In genomic region chr20:62368629-62369507, GRCh38 we compare ENCODE assay signal across 1 cellular context.
TF ChIP-seq lines count a peak whose summit lies in the region.

No MANE protein-coding gene starts in this region.

TF ChIP-seq in HepG2, 621 proteins besides CTCF, POLR2A, EP300 and RAD21 (continued from another document and continues in another):
- peak; percentile 24; the same call in 1 of the 2 replicates for TF ChIP-seq GATAD1 (CRISPR knock-in tag; IDR thresholded peaks at IDR 0.05)
- no peak for TF ChIP-seq CERS6 (CRISPR knock-in tag; IDR thresholded peaks at IDR 0.05)
- 0 out of 2 replicates have a peak, but pooled peaks have one; percentile 33 for TF ChIP-seq FIP1L1 (IDR thresholded peaks at IDR 0.05; ENCODE audit: borderline replicate concordance, insufficient read depth, low read depth, low read length)
- TF ChIP-seq CENPBD1 (CRISPR knock-in tag; IDR thresholded peaks at IDR 0.05; ENCODE audit: borderline replicate concordance, low read depth), result no peak
- 0 out of 2 replicates have a peak, but pooled peaks have one; percentile 33 for TF ChIP-seq ZNF235 (CRISPR knock-in tag; IDR thresholded peaks at IDR 0.05; ENCODE audit: borderline replicate concordance)
- TF ChIP-seq ETV5 (CRISPR knock-in tag; IDR thresholded peaks at IDR 0.05; ENCODE audit: borderline replicate concordance), result peak; percentile 6; the same call in 1 of the 2 replicates
- TF ChIP-seq MAFF (IDR thresholded peaks at IDR 0.05; ENCODE audit: low read depth, low read length), result peak; percentile 4; the same call in 1 of the 2 replicates
- peak; percentile 66 for TF ChIP-seq DPF2 (CRISPR knock-in tag; IDR thresholded peaks at IDR 0.05; ENCODE audit: borderline replicate concordance, low read depth)
- TF ChIP-seq ZNF776 (CRISPR knock-in tag; IDR thresholded peaks at IDR 0.05), result no peak; the same call in 1 of the 2 replicates
- peak; percentile 42; the same call in 1 of the 2 replicates for TF ChIP-seq PRDM4 (CRISPR knock-in tag; IDR thresholded peaks at IDR 0.05; ENCODE audit: borderline replicate concordance)
- TF ChIP-seq JDP2 (CRISPR knock-in tag; IDR thresholded peaks at IDR 0.05; ENCODE audit: borderline replicate concordance), result no peak
- no peak for TF ChIP-seq ZNF20 (CRISPR knock-in tag; IDR thresholded peaks at IDR 0.05)
- TF ChIP-seq PHF20 (CRISPR knock-in tag; IDR thresholded peaks at IDR 0.05), result no peak
- TF ChIP-seq, protein P1, sequence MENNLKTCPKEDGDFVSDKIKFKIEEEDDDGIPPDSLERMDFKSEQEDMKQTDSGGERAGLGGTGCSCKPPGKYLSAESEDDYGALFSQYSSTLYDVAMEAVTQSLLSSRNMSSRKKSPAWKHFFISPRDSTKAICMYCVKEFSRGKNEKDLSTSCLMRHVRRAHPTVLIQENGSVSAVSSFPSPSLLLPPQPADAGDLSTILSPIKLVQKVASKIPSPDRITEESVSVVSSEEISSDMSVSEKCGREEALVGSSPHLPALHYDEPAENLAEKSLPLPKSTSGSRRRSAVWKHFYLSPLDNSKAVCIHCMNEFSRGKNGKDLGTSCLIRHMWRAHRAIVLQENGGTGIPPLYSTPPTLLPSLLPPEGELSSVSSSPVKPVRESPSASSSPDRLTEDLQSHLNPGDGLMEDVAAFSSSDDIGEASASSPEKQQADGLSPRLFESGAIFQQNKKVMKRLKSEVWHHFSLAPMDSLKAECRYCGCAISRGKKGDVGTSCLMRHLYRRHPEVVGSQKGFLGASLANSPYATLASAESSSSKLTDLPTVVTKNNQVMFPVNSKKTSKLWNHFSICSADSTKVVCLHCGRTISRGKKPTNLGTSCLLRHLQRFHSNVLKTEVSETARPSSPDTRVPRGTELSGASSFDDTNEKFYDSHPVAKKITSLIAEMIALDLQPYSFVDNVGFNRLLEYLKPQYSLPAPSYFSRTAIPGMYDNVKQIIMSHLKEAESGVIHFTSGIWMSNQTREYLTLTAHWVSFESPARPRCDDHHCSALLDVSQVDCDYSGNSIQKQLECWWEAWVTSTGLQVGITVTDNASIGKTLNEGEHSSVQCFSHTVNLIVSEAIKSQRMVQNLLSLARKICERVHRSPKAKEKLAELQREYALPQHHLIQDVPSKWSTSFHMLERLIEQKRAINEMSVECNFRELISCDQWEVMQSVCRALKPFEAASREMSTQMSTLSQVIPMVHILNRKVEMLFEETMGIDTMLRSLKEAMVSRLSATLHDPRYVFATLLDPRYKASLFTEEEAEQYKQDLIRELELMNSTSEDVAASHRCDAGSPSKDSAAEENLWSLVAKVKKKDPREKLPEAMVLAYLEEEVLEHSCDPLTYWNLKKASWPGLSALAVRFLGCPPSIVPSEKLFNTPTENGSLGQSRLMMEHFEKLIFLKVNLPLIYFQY (CRISPR knock-in tag; IDR thresholded peaks at IDR 0.05; ENCODE audit: borderline replicate concordance), result peak; percentile 49
- no peak for TF ChIP-seq ZNF24 (IDR thresholded peaks at IDR 0.05)
- no peak for TF ChIP-seq TEF (CRISPR knock-in tag; IDR thresholded peaks at IDR 0.05)
- TF ChIP-seq ZNF724P (CRISPR knock-in tag; IDR thresholded peaks at IDR 0.05; ENCODE audit: borderline replicate concordance), result 0 out of 2 replicates have a peak, but pooled peaks have one; percentile 20
- TF ChIP-seq ZSCAN31 (CRISPR knock-in tag; IDR thresholded peaks at IDR 0.05; ENCODE audit: low read depth), result no peak
- TF ChIP-seq ZNF282 (IDR thresholded peaks at IDR 0.05; ENCODE audit: partially characterized antibody), result no peak
- peak; percentile 28 for TF ChIP-seq RBM22 (optimal IDR thresholded peaks at IDR 0.05; ENCODE audit: low read length)
- no peak for TF ChIP-seq ZNF672 (CRISPR knock-in tag; IDR thresholded peaks at IDR 0.05)
- no peak for TF ChIP-seq ZNF33B (CRISPR knock-in tag; IDR thresholded peaks at IDR 0.05)
- peak; percentile 25; the same call in 1 of the 2 replicates for TF ChIP-seq ZNF792 (CRISPR knock-in tag; IDR thresholded peaks at IDR 0.05)
- TF ChIP-seq THAP11 (CRISPR knock-in tag; IDR thresholded peaks at IDR 0.05), result peak; percentile 9; the same call in 1 of the 2 replicates
- no peak for TF ChIP-seq ZNF263 (CRISPR knock-in tag; IDR thresholded peaks at IDR 0.05)
- no peak for TF ChIP-seq ZNF562 (CRISPR knock-in tag; IDR thresholded peaks at IDR 0.05; ENCODE audit: borderline replicate concordance)
- no peak; the same call in none of the 2 replicates for TF ChIP-seq ZBTB7A (CRISPR knock-in tag; IDR thresholded peaks at IDR 0.05)
- peak; percentile 84 for TF ChIP-seq MED8 (CRISPR knock-in tag; IDR thresholded peaks at IDR 0.05; ENCODE audit: insufficient replicate concordance)
- no peak for TF ChIP-seq ESRRA (CRISPR knock-in tag; IDR thresholded peaks at IDR 0.05; ENCODE audit: low read depth)
- TF ChIP-seq, protein P2, sequence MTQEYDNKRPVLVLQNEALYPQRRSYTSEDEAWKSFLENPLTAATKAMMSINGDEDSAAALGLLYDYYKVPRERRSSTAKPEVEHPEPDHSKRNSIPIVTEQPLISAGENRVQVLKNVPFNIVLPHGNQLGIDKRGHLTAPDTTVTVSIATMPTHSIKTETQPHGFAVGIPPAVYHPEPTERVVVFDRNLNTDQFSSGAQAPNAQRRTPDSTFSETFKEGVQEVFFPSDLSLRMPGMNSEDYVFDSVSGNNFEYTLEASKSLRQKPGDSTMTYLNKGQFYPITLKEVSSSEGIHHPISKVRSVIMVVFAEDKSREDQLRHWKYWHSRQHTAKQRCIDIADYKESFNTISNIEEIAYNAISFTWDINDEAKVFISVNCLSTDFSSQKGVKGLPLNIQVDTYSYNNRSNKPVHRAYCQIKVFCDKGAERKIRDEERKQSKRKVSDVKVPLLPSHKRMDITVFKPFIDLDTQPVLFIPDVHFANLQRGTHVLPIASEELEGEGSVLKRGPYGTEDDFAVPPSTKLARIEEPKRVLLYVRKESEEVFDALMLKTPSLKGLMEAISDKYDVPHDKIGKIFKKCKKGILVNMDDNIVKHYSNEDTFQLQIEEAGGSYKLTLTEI (CRISPR knock-in tag; conservative IDR thresholded peaks at IDR 0.05), result no peak
- no peak for TF ChIP-seq U2AF2 (IDR thresholded peaks at IDR 0.05; ENCODE audit: low read depth, low read length)
- no peak for TF ChIP-seq FOXO4 (CRISPR knock-in tag; conservative IDR thresholded peaks at IDR 0.05)
- TF ChIP-seq ZNF564 (CRISPR knock-in tag; IDR thresholded peaks at IDR 0.05), result peak; percentile 88; the same call in 1 of the 2 replicates
- no peak for TF ChIP-seq ZMAT5 (CRISPR knock-in tag; IDR thresholded peaks at IDR 0.05; ENCODE audit: borderline replicate concordance, low read depth)
- TF ChIP-seq CHD4 (IDR thresholded peaks at IDR 0.05; ENCODE audit: borderline replicate concordance, low read length), result no peak; the same call in 1 of the 2 replicates
- TF ChIP-seq RFX3 (CRISPR knock-in tag; IDR thresholded peaks at IDR 0.05), result no peak
- TF ChIP-seq ZNF354B (CRISPR knock-in tag; IDR thresholded peaks at IDR 0.05), result 0 out of 2 replicates have a peak, but pooled peaks have one; percentile 12
- TF ChIP-seq WIZ (CRISPR knock-in tag; IDR thresholded peaks at IDR 0.05), result no peak
- no peak for TF ChIP-seq FOXJ3 (CRISPR knock-in tag; IDR thresholded peaks at IDR 0.05; ENCODE audit: borderline replicate concordance)
- TF ChIP-seq RXRB (CRISPR knock-in tag; IDR thresholded peaks at IDR 0.05; ENCODE audit: borderline replicate concordance), result no peak
- TF ChIP-seq NONO (IDR thresholded peaks at IDR 0.05), result no peak
- peak; percentile 78 for TF ChIP-seq NONO (CRISPR knock-in tag; conservative IDR thresholded peaks at IDR 0.05)
- 0 out of 2 replicates have a peak, but pooled peaks have one; percentile 70 for TF ChIP-seq HOXA5 (CRISPR knock-in tag; IDR thresholded peaks at IDR 0.05)
- no peak for TF ChIP-seq KDM5B (CRISPR knock-in tag; IDR thresholded peaks at IDR 0.05; ENCODE audit: borderline replicate concordance)
- peak; percentile 66; the same call in 1 of the 2 replicates for TF ChIP-seq ZNF572 (CRISPR knock-in tag; IDR thresholded peaks at IDR 0.05)
- TF ChIP-seq FOXC1 (CRISPR knock-in tag; IDR thresholded peaks at IDR 0.05; ENCODE audit: borderline replicate concordance), result no peak; the same call in 1 of the 2 replicates
- no peak for TF ChIP-seq TRIM22 (IDR thresholded peaks at IDR 0.05)
- no peak for TF ChIP-seq CHCHD3 (CRISPR knock-in tag; IDR thresholded peaks at IDR 0.05)
- peak; percentile 65 for TF ChIP-seq MXD3 (CRISPR knock-in tag; IDR thresholded peaks at IDR 0.05)
- TF ChIP-seq TAF15 (IDR thresholded peaks at IDR 0.05; ENCODE audit: low read depth, low read length, poor library complexity, severe bottlenecking), result peak; percentile 90
- TF ChIP-seq ZNF317 (CRISPR knock-in tag; IDR thresholded peaks at IDR 0.05), result 0 out of 2 replicates have a peak, but pooled peaks have one; percentile 42
- no peak for TF ChIP-seq BCL3 (CRISPR knock-in tag; IDR thresholded peaks at IDR 0.05)
- TF ChIP-seq CREBL2 (CRISPR knock-in tag; IDR thresholded peaks at IDR 0.05; ENCODE audit: borderline replicate concordance), result no peak
- TF ChIP-seq YY1 (IDR thresholded peaks at IDR 0.05; ENCODE audit: insufficient read depth, insufficient replicate concordance, low read depth, low read length), result peak; percentile 57
